ENCODE assay signal across 9 cellular contexts in genomic region chr1:198922638-198923430, GRCh38.
A peak's percentile ranks its signal among the peaks of the same experiment; 100 is the strongest.
DNase-seq lines count a peak whose midpoint lies in the region; ATAC-seq lines count a peak whose summit lies in the region.
"Had no signal": no experiment of that assay in that cellular context is flagged by ENCODE, and none has a peak within 500 bp of the region (broad histone marks: within the 10 kb centered on the region; RNA-seq: fewer than 3 reads in every experiment).

No MANE protein-coding gene starts in this region.

- CTCF ChIA-PET in naive thymus-derived CD4-positive, alpha-beta T cell (lab: Charles Lee), result interaction anchor here (0.6 to 0.8 kb wide), 2 partner anchors 21 to 190 kb away, joined by 3 read pairs; no protein-coding TSS in a partner anchor

- no peaks in the 10 kb centered on the region for H3K27me3 ChIP-seq in naive thymus-derived CD4-positive, alpha-beta T cell (ENCODE audit: control insufficient read depth in 2 of 2, insufficient read depth in 2 of 2, low read length in 2 of 2)

- no peaks in the 10 kb centered on the region for H3K9me3 Mint-ChIP-seq in naive thymus-derived CD4-positive, alpha-beta T cell

- H3K27ac Mint-ChIP-seq in naive thymus-derived CD4-positive, alpha-beta T cell, result peak overlapping the region in 4 of 9 donors; percentile 14 to 81 (median 60)

- ATAC-seq in GM18873 (IDR thresholded peaks at IDR 0.05; ENCODE audit: low FRiP score, unreplicated experiment), result peak; percentile 61
- peak; percentile 62 for ATAC-seq in HG02588 (IDR thresholded peaks at IDR 0.05; ENCODE audit: unreplicated experiment)
- ATAC-seq in naive thymus-derived CD4-positive, alpha-beta T cell, result peak; percentile 68
- ATAC-seq in left colon, result no peak
- no peak for ATAC-seq in HG02970 (IDR thresholded peaks at IDR 0.05; ENCODE audit: low FRiP score, unreplicated experiment)
- ATAC-seq: HCT116 had no signal

- peaks cover 0 to 29% (median 0%) of the 10 kb centered on the region in 5 donors for H3K36me3 Mint-ChIP-seq in naive thymus-derived CD4-positive, alpha-beta T cell

- no peak overlapping the region for H3K27ac ChIP-seq in naive thymus-derived CD4-positive, alpha-beta T cell (ENCODE audit: low read depth, low read length)

- no peaks in the 10 kb centered on the region for H3K9me3 ChIP-seq in naive thymus-derived CD4-positive, alpha-beta T cell (ENCODE audit: control insufficient read depth in 2 of 3, low read length in 3 of 3)

- DNase-seq in MV-4-11 (lab: John Stamatoyannopoulos, UW) (peak; percentile 95), left colon (no peak), HUDEP-2 (lab: John Stamatoyannopoulos, UW; ENCODE audit: unreplicated experiment in 76 of 76) (no peak), hepatic stellate cell (ENCODE audit: low spot score) (no peak)
- no peak for DNase-seq in naive thymus-derived CD4-positive, alpha-beta T cell

- H3K27me3 Mint-ChIP-seq in naive thymus-derived CD4-positive, alpha-beta T cell, result no peaks in the 10 kb centered on the region

- peaks cover 0 to 22% of the 10 kb centered on the region in 2 donors for H3K4me1 ChIP-seq in naive thymus-derived CD4-positive, alpha-beta T cell (ENCODE audit: control insufficient read depth in 2 of 2, insufficient read depth in 2 of 2, low read length in 2 of 2)

- H3K4me3 Mint-ChIP-seq in naive thymus-derived CD4-positive, alpha-beta T cell, result peak overlapping the region in 2 of 10 donors; percentile 18 to 68

- POLR2A ChIA-PET in naive thymus-derived CD4-positive, alpha-beta T cell (lab: Charles Lee), result interaction anchor here (1.1 kb wide), 1 partner anchor 12 kb away, joined by 4 read pairs; no protein-coding TSS in a partner anchor

- H3K4me1 Mint-ChIP-seq in naive thymus-derived CD4-positive, alpha-beta T cell, result peaks cover 30 to 90% (median 75%) of the 10 kb centered on the region in 7 donors

- no peak overlapping the region for H3K4me3 ChIP-seq in naive thymus-derived CD4-positive, alpha-beta T cell (ENCODE audit: low read length)

- no peaks in the 10 kb centered on the region for H3K36me3 ChIP-seq in naive thymus-derived CD4-positive, alpha-beta T cell (ENCODE audit: control insufficient read depth in 2 of 3, insufficient read depth in 3 of 3, low read length in 3 of 3)

- intact Hi-C loops in naive thymus-derived CD4-positive, alpha-beta T cell (cut with micrococcal nuclease), result loop anchor here (1.0 to 5.0 kb wide), 2 partner anchors 7 to 304 kb away; no protein-coding TSS in a partner anchor
- intact Hi-C loops in left colon (cut with DNase I, micrococcal nuclease), result no loop called here

Comparison
In these comparisons a context has a peak if more than half of its experiments do, and no peak if none do; other contexts are left out.
1. ATAC-seq: peak in GM18873 (single experiment), HG02588 (single experiment) and naive thymus-derived CD4-positive, alpha-beta T cell (single experiment); none in left colon (single experiment) and HG02970 (single experiment).
2. intact Hi-C loops: an anchor here in naive thymus-derived CD4-positive, alpha-beta T cell (1.0 to 5.0 kb wide); none called in left colon.